Comparison of ENCODE assay signal across 19 cellular contexts in genomic region chr5:14236757-14237156, GRCh38.
DNase-seq lines count a peak whose midpoint lies in the region; ATAC-seq, FAIRE-seq and TF ChIP-seq lines count a peak whose summit lies in the region.
"Had no signal": no experiment of that assay in that cellular context is flagged by ENCODE, and none has a peak within 500 bp of the region (broad histone marks: within the 10 kb centered on the region; RNA-seq: fewer than 3 reads in every experiment).

No MANE protein-coding gene starts in this region.

- H3K9me3 Mint-ChIP-seq in astrocyte (ENCODE audit: unreplicated experiment) (no peaks in the 10 kb centered on the region), mesothelial cell of epicardium (no peaks in the 10 kb centered on the region)
- no peaks in the 10 kb centered on the region for H3K9me3 Mint-ChIP-seq in activated naive CD4-positive, alpha-beta T cell treated with anti-CD3 and anti-CD28 coated beads, Interleukin-2, amount 10 ng/mL, durations not matched to agents 7 days and 5 days
- H3K9me3 Mint-ChIP-seq: activated CD4-positive, alpha-beta memory T cell treated with anti-CD3 and anti-CD28 coated beads, Interleukin-2, amount 10 ng/mL, durations not matched to agents 7 days and 5 days; activated naive CD4-positive, alpha-beta T cell treated with anti-CD3 and anti-CD28 coated beads for 36 hours; effector memory CD8-positive, alpha-beta T cell had no signal

- H3K4me2 ChIP-seq in astrocyte (ENCODE audit: low read length): no peak overlapping the region

- H3K27me3 ChIP-seq in HUES64 (ENCODE audit: insufficient read depth, low read length): no peaks in the 10 kb centered on the region
- no peaks in the 10 kb centered on the region for H3K27me3 ChIP-seq in astrocyte (ENCODE audit: insufficient read depth, low read length)
- H3K27me3 ChIP-seq: pancreas, tibial artery had no signal

- no peak overlapping the region for H2AFZ ChIP-seq in astrocyte (ENCODE audit: low read depth, low read length)

- H3K27ac Mint-ChIP-seq in astrocyte (ENCODE audit: unreplicated experiment) (peak overlapping the region; percentile 4), mesothelial cell of epicardium (peak overlapping the region; percentile 51)
- H3K27ac Mint-ChIP-seq in activated naive CD4-positive, alpha-beta T cell treated with anti-CD3 and anti-CD28 coated beads, Interleukin-2, amount 10 ng/mL, durations not matched to agents 7 days and 5 days: no peak overlapping the region
- H3K27ac Mint-ChIP-seq: activated CD4-positive, alpha-beta memory T cell treated with anti-CD3 and anti-CD28 coated beads, Interleukin-2, amount 10 ng/mL, durations not matched to agents 7 days and 5 days; activated naive CD4-positive, alpha-beta T cell treated with anti-CD3 and anti-CD28 coated beads for 36 hours; effector memory CD8-positive, alpha-beta T cell had no signal

- ATAC-seq in HG02870 (IDR thresholded peaks at IDR 0.05; ENCODE audit: unreplicated experiment) (no peak), Right ventricle myocardium superior (ENCODE audit: poor library complexity) (no peak)
- ATAC-seq: effector memory CD8-positive, alpha-beta T cell; pancreas; sciatic nerve; stimulated activated naive CD8-positive, alpha-beta T cell treated with anti-CD3 and anti-CD28 coated beads, Interleukin-15, Interleukin-2, amounts not matched to agents 100 U/mL and 50 U/mL, for 24 hours had no signal

- no peak overlapping the region for H3K4me3 Mint-ChIP-seq in astrocyte (ENCODE audit: unreplicated experiment)
- no peak overlapping the region for H3K4me3 Mint-ChIP-seq in mesothelial cell of epicardium
- H3K4me3 Mint-ChIP-seq in activated naive CD4-positive, alpha-beta T cell treated with anti-CD3 and anti-CD28 coated beads, Interleukin-2, amount 10 ng/mL, durations not matched to agents 7 days and 5 days: no peak overlapping the region
- H3K4me3 Mint-ChIP-seq: activated CD4-positive, alpha-beta memory T cell treated with anti-CD3 and anti-CD28 coated beads, Interleukin-2, amount 10 ng/mL, durations not matched to agents 7 days and 5 days; activated naive CD4-positive, alpha-beta T cell treated with anti-CD3 and anti-CD28 coated beads for 36 hours; effector memory CD8-positive, alpha-beta T cell had no signal

- no peak for TF ChIP-seq CTCF in astrocyte (IDR thresholded peaks at IDR 0.05; ENCODE audit: insufficient read depth, low read depth, low read length)
- no peak for TF ChIP-seq CTCF in mesothelial cell of epicardium (IDR thresholded peaks at IDR 0.05; ENCODE audit: unreplicated experiment)

- peaks cover 5% of the 10 kb centered on the region for H3K36me3 Mint-ChIP-seq in astrocyte (ENCODE audit: low read depth, unreplicated experiment)
- no peaks in the 10 kb centered on the region for H3K36me3 Mint-ChIP-seq in mesothelial cell of epicardium
- H3K36me3 Mint-ChIP-seq in activated naive CD4-positive, alpha-beta T cell treated with anti-CD3 and anti-CD28 coated beads, Interleukin-2, amount 10 ng/mL, durations not matched to agents 7 days and 5 days: no peaks in the 10 kb centered on the region

- CTCF ChIA-PET in activated naive CD4-positive, alpha-beta T cell treated with anti-CD3 and anti-CD28 coated beads, Interleukin-2, amount 10 ng/mL, durations not matched to agents 7 days and 5 days (lab: Charles Lee): no interaction called here

- no peaks in the 10 kb centered on the region for H3K27me3 Mint-ChIP-seq in astrocyte (ENCODE audit: low read depth, unreplicated experiment)
- H3K27me3 Mint-ChIP-seq in mesothelial cell of epicardium (ENCODE audit: low read depth): no peaks in the 10 kb centered on the region
- peaks cover 8% of the 10 kb centered on the region for H3K27me3 Mint-ChIP-seq in activated naive CD4-positive, alpha-beta T cell treated with anti-CD3 and anti-CD28 coated beads, Interleukin-2, amount 10 ng/mL, durations not matched to agents 7 days and 5 days

- H3K9me3 ChIP-seq in HUES64 (ENCODE audit: insufficient read depth, low read depth, low read length): no peaks in the 10 kb centered on the region
- no peaks in the 10 kb centered on the region for H3K9me3 ChIP-seq in astrocyte (ENCODE audit: insufficient read depth, low read depth, low read length)
- H3K9me3 ChIP-seq: pancreas, tibial artery had no signal

- WGBS in HUES64: 63% methylated on average over 3 of the region's 3 CpGs

- no peak for FAIRE-seq in astrocyte (lab: Jason Lieb, UNC)
- FAIRE-seq: pancreas had no signal

- H3K4me3 ChIP-seq in HUES64 (ENCODE audit: low read length) (no peak overlapping the region), astrocyte (ENCODE audit: insufficient read depth, low read depth, low read length) (no peak overlapping the region)
- H3K4me3 ChIP-seq: pancreas, tibial artery had no signal

- peaks cover 59% of the 10 kb centered on the region for H3K4me1 ChIP-seq in HUES64 (ENCODE audit: insufficient read depth, low read length)
- H3K4me1 ChIP-seq in astrocyte (ENCODE audit: insufficient read depth, low read length): peaks cover 36% of the 10 kb centered on the region

- no peak overlapping the region for H3K9ac ChIP-seq in HUES64 (ENCODE audit: low read depth, low read length)
- H3K9ac ChIP-seq in astrocyte (ENCODE audit: low read length): no peak overlapping the region

- peaks cover 100% of the 10 kb centered on the region for H3K79me2 ChIP-seq in astrocyte (ENCODE audit: insufficient read depth, low read length)

- H3K27ac ChIP-seq in HUES64 (ENCODE audit: low read depth, low read length) (peak overlapping the region; percentile 4; the same call in 1 of the 2 replicates), astrocyte (ENCODE audit: low read depth, low read length) (no peak overlapping the region)
- H3K27ac ChIP-seq: pancreas, tibial artery had no signal

- H3K4me1 Mint-ChIP-seq in astrocyte (ENCODE audit: low read depth, unreplicated experiment) (peaks cover 81% of the 10 kb centered on the region), mesothelial cell of epicardium (peaks cover 25% of the 10 kb centered on the region)
- no peaks in the 10 kb centered on the region for H3K4me1 Mint-ChIP-seq in activated naive CD4-positive, alpha-beta T cell treated with anti-CD3 and anti-CD28 coated beads, Interleukin-2, amount 10 ng/mL, durations not matched to agents 7 days and 5 days
- H3K4me1 Mint-ChIP-seq: activated CD4-positive, alpha-beta memory T cell treated with anti-CD3 and anti-CD28 coated beads, Interleukin-2, amount 10 ng/mL, durations not matched to agents 7 days and 5 days had no signal

- peak; percentile 70 for DNase-seq in G401 (ENCODE audit: low spot score)
- no peak for DNase-seq in astrocyte (ENCODE audit: low read depth)
- no peak for DNase-seq in mesothelial cell of epicardium (ENCODE audit: low spot score in 2 of 2, unreplicated experiment in 2 of 2)
- no peak for DNase-seq in cortex of kidney (lab: John Stamatoyannopoulos, UW)
- no peak for DNase-seq in activated naive CD4-positive, alpha-beta T cell treated with anti-CD3 and anti-CD28 coated beads, Interleukin-2, amount 10 ng/mL, durations not matched to agents 7 days and 5 days
- no peak for DNase-seq in Right ventricle myocardium superior
- DNase-seq: activated CD4-positive, alpha-beta memory T cell treated with anti-CD3 and anti-CD28 coated beads, Interleukin-2, amount 10 ng/mL, durations not matched to agents 7 days and 5 days; activated naive CD4-positive, alpha-beta T cell treated with anti-CD3 and anti-CD28 coated beads for 36 hours; activated T-cell treated with anti-CD3 and anti-CD28 coated beads, Interleukin-2, amount 50 U/mL, for 1 hour; effector memory CD8-positive, alpha-beta T cell; NCI-H1436; NCI-H345; pancreas; stimulated activated naive CD8-positive, alpha-beta T cell treated with anti-CD3 and anti-CD28 coated beads, Interleukin-15, Interleukin-2, amounts not matched to agents 100 U/mL and 50 U/mL, for 24 hours; T-helper 1 cell; tibial artery had no signal

- in situ Hi-C loops in G401 (cut with HindIII; ENCODE audit: low sequenced_read_pairs): no loop called here

- H4K20me1 ChIP-seq in astrocyte (ENCODE audit: insufficient read depth, low read length): peaks cover 86% of the 10 kb centered on the region

- no peaks in the 10 kb centered on the region for H3K36me3 ChIP-seq in HUES64 (ENCODE audit: insufficient read depth, low read length)
- peaks cover 2% of the 10 kb centered on the region for H3K36me3 ChIP-seq in astrocyte (ENCODE audit: insufficient read depth, low read length)
- H3K36me3 ChIP-seq: pancreas, tibial artery had no signal

- intact Hi-C loops in Right ventricle myocardium superior (cut with DNase I): no loop called here
